In genomic region chr17:82098939-82099765, GRCh38 we compare ENCODE assay signal across 2 cellular contexts.
A peak's percentile ranks its signal among the peaks of the same experiment; 100 is the strongest.
TF ChIP-seq lines count a peak whose summit lies in the region.

No MANE protein-coding gene starts in this region.

TF ChIP-seq in K562, 482 proteins besides CTCF, POLR2A, EP300 and RAD21 (continued from another document and continues in another):
- TF ChIP-seq ZNF318 (IDR thresholded peaks at IDR 0.05; ENCODE audit: borderline replicate concordance in 1 of 2, low read depth in 1 of 2) (no peak), ZBTB17 (CRISPR knock-in tag; IDR thresholded peaks at IDR 0.05) (peak; percentile 10; the same call in 1 of the 2 replicates), SMAD4 (CRISPR knock-in tag; conservative IDR thresholded peaks at IDR 0.05) (peak; percentile 70), HMG20B (CRISPR knock-in tag; IDR thresholded peaks at IDR 0.05) (0 out of 2 replicates have a peak, but pooled peaks have one; percentile 36), ZFP1 (CRISPR knock-in tag; IDR thresholded peaks at IDR 0.05) (no peak), MLLT1 (IDR thresholded peaks at IDR 0.05) (no peak), RBBP5 (IDR thresholded peaks at IDR 0.05; ENCODE audit: borderline replicate concordance, insufficient read depth, low read length, poor library complexity, severe bottlenecking) (peak; percentile 67), NR1H2 (CRISPR knock-in tag; IDR thresholded peaks at IDR 0.05) (peak; percentile 100)

TF ChIP-seq in HepG2, 621 proteins besides CTCF, POLR2A, EP300 and RAD21 (continued from another document and continues in another):
- TF ChIP-seq E2F1 (CRISPR knock-in tag; IDR thresholded peaks at IDR 0.05) (peak; percentile 18; the same call in 1 of the 2 replicates), NRL (CRISPR knock-in tag; IDR thresholded peaks at IDR 0.05; ENCODE audit: borderline replicate concordance) (peak; percentile 88; the same call in 1 of the 2 replicates), HOXA9 (CRISPR knock-in tag; IDR thresholded peaks at IDR 0.05; ENCODE audit: borderline replicate concordance) (no peak), ZBTB14 (CRISPR knock-in tag; IDR thresholded peaks at IDR 0.05) (peak; percentile 70; the same call in 1 of the 2 replicates), CBFB (CRISPR knock-in tag; IDR thresholded peaks at IDR 0.05) (0 out of 2 replicates have a peak, but pooled peaks have one; percentile 7), ASH2L (IDR thresholded peaks at IDR 0.05; ENCODE audit: insufficient read length, low read depth, low read length) (peak; percentile 8), SP1 (IDR thresholded peaks at IDR 0.05) (no peak), SP1 (CRISPR knock-in tag; IDR thresholded peaks at IDR 0.05) (no peak), ZNF605 (CRISPR knock-in tag; IDR thresholded peaks at IDR 0.05) (peak; percentile 57; the same call in 1 of the 2 replicates), RFX1 (IDR thresholded peaks at IDR 0.05) (no peak), ZNF160 (CRISPR knock-in tag; IDR thresholded peaks at IDR 0.05) (no peak), ZNF704 (CRISPR knock-in tag; IDR thresholded peaks at IDR 0.05; ENCODE audit: borderline replicate concordance) (no peak), ZNF674 (CRISPR knock-in tag; IDR thresholded peaks at IDR 0.05; ENCODE audit: low read depth) (no peak), ZNF136 (CRISPR knock-in tag; IDR thresholded peaks at IDR 0.05; ENCODE audit: low read depth) (0 out of 2 replicates have a peak, but pooled peaks have one; percentile 18), ZNF646 (CRISPR knock-in tag; IDR thresholded peaks at IDR 0.05) (no peak), ZNF724P (CRISPR knock-in tag; IDR thresholded peaks at IDR 0.05; ENCODE audit: borderline replicate concordance) (peak; percentile 5; the same call in 1 of the 2 replicates), ZFX (CRISPR knock-in tag; IDR thresholded peaks at IDR 0.05; ENCODE audit: low read depth) (peak; percentile 63), ZNF468 (CRISPR knock-in tag; IDR thresholded peaks at IDR 0.05) (no peak), ZNF800 (CRISPR knock-in tag; IDR thresholded peaks at IDR 0.05) (no peak), U2AF1 (optimal IDR thresholded peaks at IDR 0.05; ENCODE audit: low read depth, low read length) (peak; percentile 66), TP53 (CRISPR knock-in tag; conservative IDR thresholded peaks at IDR 0.05) (peak; percentile 31), RBAK (CRISPR knock-in tag; IDR thresholded peaks at IDR 0.05) (no peak), CHCHD3 (CRISPR knock-in tag; IDR thresholded peaks at IDR 0.05) (peak; percentile 33; the same call in 1 of the 2 replicates), ZNF7 (CRISPR knock-in tag; IDR thresholded peaks at IDR 0.05) (no peak), ZNF572 (CRISPR knock-in tag; IDR thresholded peaks at IDR 0.05) (no peak), ETV5 (CRISPR knock-in tag; IDR thresholded peaks at IDR 0.05; ENCODE audit: borderline replicate concordance) (0 out of 2 replicates have a peak, but pooled peaks have one; percentile 7), LRRFIP1 (CRISPR knock-in tag; conservative IDR thresholded peaks at IDR 0.05) (no peak), ZNF333 (CRISPR knock-in tag; IDR thresholded peaks at IDR 0.05; ENCODE audit: borderline replicate concordance) (0 out of 2 replicates have a peak, but pooled peaks have one; percentile 74), ZBTB43 (CRISPR knock-in tag; conservative IDR thresholded peaks at IDR 0.05) (0 out of 2 replicates have a peak, but pooled peaks have one; percentile 13), NBN (conservative IDR thresholded peaks at IDR 0.05) (no peak), DR1 (CRISPR knock-in tag; IDR thresholded peaks at IDR 0.05) (no peak), HDAC2 (CRISPR knock-in tag; IDR thresholded peaks at IDR 0.05) (no peak), ZNF878 (CRISPR knock-in tag; IDR thresholded peaks at IDR 0.05) (no peak), MYNN (CRISPR knock-in tag; IDR thresholded peaks at IDR 0.05; ENCODE audit: low read depth) (no peak), THAP8 (CRISPR knock-in tag; IDR thresholded peaks at IDR 0.05; ENCODE audit: borderline replicate concordance) (no peak), ZNF253 (CRISPR knock-in tag; IDR thresholded peaks at IDR 0.05; ENCODE audit: borderline replicate concordance) (no peak), ZC3H13 (CRISPR knock-in tag; IDR thresholded peaks at IDR 0.05) (peak; percentile 86), HDAC1 (CRISPR knock-in tag; IDR thresholded peaks at IDR 0.05) (peak; percentile 75), ZNF337 (CRISPR knock-in tag; IDR thresholded peaks at IDR 0.05; ENCODE audit: borderline replicate concordance, low read depth) (no peak), NFRKB (IDR thresholded peaks at IDR 0.05) (no peak), BCL6 (CRISPR knock-in tag; IDR thresholded peaks at IDR 0.05) (no peak), ZSCAN31 (CRISPR knock-in tag; IDR thresholded peaks at IDR 0.05; ENCODE audit: low read depth) (peak; percentile 32; the same call in 1 of the 2 replicates)
